ENCODE assay signal across 1 cellular context in genomic region chr22:19604711-19605268, GRCh38.
A peak's percentile ranks its signal among the peaks of the same experiment; 100 is the strongest.
TF ChIP-seq lines count a peak whose summit lies in the region.

No MANE protein-coding gene starts in this region.

TF ChIP-seq in K562, 482 proteins besides CTCF, POLR2A, EP300 and RAD21 (continued from another document and continues in another):
- TF ChIP-seq, protein P1, sequence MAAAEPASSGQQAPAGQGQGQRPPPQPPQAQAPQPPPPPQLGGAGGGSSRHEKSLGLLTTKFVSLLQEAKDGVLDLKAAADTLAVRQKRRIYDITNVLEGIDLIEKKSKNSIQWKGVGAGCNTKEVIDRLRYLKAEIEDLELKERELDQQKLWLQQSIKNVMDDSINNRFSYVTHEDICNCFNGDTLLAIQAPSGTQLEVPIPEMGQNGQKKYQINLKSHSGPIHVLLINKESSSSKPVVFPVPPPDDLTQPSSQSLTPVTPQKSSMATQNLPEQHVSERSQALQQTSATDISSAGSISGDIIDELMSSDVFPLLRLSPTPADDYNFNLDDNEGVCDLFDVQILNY (CRISPR knock-in tag; IDR thresholded peaks at IDR 0.05) = peak; percentile 50; the same call in 1 of the 2 replicates
- TF ChIP-seq MAFF (IDR thresholded peaks at IDR 0.05; ENCODE audit: low read length) = no peak
- TF ChIP-seq ETV1 (tag; conservative IDR thresholded peaks at IDR 0.05; ENCODE audit: low read depth) = peak; percentile 73
- TF ChIP-seq MYC (IDR thresholded peaks at IDR 0.05; ENCODE audit: low read depth, low read length) = peak; percentile 64
- 0 out of 2 replicates have a peak, but pooled peaks have one; percentile 31 for TF ChIP-seq MYC (CRISPR knock-in tag; IDR thresholded peaks at IDR 0.05; ENCODE audit: borderline replicate concordance, low read depth)
- TF ChIP-seq HDAC1 (IDR thresholded peaks at IDR 0.05) = 0 out of 4 replicates have a peak, but pooled peaks of 1 of the 2 experiments have one; percentile 32
- TF ChIP-seq ZFP36 (IDR thresholded peaks at IDR 0.05; ENCODE audit: low read depth, low read length, partially characterized antibody) = peak; percentile 36
- TF ChIP-seq NR2C2 (CRISPR knock-in tag; IDR thresholded peaks at IDR 0.05) = peak; percentile 5
- TF ChIP-seq NR2C2 (tag; IDR thresholded peaks at IDR 0.05) = peak; percentile 93
- TF ChIP-seq RCOR1 (IDR thresholded peaks at IDR 0.05; ENCODE audit: borderline replicate concordance in 1 of 2, low read depth in 2 of 2, low read length in 2 of 2) = peak in 1 of 2 experiments; percentile 84; a peak in 2 of 4 replicates
- TF ChIP-seq ZNF263 (CRISPR knock-in tag; IDR thresholded peaks at IDR 0.05; ENCODE audit: borderline replicate concordance) = peak; percentile 28; the same call in 1 of the 2 replicates
- peak; percentile 68 for TF ChIP-seq TCF3 (CRISPR knock-in tag; IDR thresholded peaks at IDR 0.05)
- TF ChIP-seq SAFB (IDR thresholded peaks at IDR 0.05; ENCODE audit: borderline replicate concordance, low read depth, low read length) = no peak
- 0 out of 2 replicates have a peak, but pooled peaks have one; percentile 44 for TF ChIP-seq CXXC5 (CRISPR knock-in tag; IDR thresholded peaks at IDR 0.05)
- TF ChIP-seq TEAD4 (IDR thresholded peaks at IDR 0.05; ENCODE audit: low read length) = peak; percentile 25; the same call in 1 of the 2 replicates
- 0 out of 2 replicates have a peak, but pooled peaks have one; percentile 15 for TF ChIP-seq TEAD4 (CRISPR knock-in tag; IDR thresholded peaks at IDR 0.05; ENCODE audit: borderline replicate concordance)
- peak; percentile 48; the same call in 1 of the 2 replicates for TF ChIP-seq SMARCA4 (IDR thresholded peaks at IDR 0.05)
- peak; percentile 91 for TF ChIP-seq CREM (IDR thresholded peaks at IDR 0.05; ENCODE audit: low read depth)
- no peak for TF ChIP-seq BRF1 (IDR thresholded peaks at IDR 0.05; ENCODE audit: borderline replicate concordance, extremely low read depth, insufficient read length)
- peak; percentile 94; the same call in 1 of the 2 replicates for TF ChIP-seq STAT6 (CRISPR knock-in tag; IDR thresholded peaks at IDR 0.05)
- no peak for TF ChIP-seq ARID2 (IDR thresholded peaks at IDR 0.05)
- no peak for TF ChIP-seq ZNF3 (CRISPR knock-in tag; IDR thresholded peaks at IDR 0.05)
- peak; percentile 49; the same call in 1 of the 2 replicates for TF ChIP-seq ETV5 (CRISPR knock-in tag; IDR thresholded peaks at IDR 0.05; ENCODE audit: low read depth)
- TF ChIP-seq, protein P2, sequence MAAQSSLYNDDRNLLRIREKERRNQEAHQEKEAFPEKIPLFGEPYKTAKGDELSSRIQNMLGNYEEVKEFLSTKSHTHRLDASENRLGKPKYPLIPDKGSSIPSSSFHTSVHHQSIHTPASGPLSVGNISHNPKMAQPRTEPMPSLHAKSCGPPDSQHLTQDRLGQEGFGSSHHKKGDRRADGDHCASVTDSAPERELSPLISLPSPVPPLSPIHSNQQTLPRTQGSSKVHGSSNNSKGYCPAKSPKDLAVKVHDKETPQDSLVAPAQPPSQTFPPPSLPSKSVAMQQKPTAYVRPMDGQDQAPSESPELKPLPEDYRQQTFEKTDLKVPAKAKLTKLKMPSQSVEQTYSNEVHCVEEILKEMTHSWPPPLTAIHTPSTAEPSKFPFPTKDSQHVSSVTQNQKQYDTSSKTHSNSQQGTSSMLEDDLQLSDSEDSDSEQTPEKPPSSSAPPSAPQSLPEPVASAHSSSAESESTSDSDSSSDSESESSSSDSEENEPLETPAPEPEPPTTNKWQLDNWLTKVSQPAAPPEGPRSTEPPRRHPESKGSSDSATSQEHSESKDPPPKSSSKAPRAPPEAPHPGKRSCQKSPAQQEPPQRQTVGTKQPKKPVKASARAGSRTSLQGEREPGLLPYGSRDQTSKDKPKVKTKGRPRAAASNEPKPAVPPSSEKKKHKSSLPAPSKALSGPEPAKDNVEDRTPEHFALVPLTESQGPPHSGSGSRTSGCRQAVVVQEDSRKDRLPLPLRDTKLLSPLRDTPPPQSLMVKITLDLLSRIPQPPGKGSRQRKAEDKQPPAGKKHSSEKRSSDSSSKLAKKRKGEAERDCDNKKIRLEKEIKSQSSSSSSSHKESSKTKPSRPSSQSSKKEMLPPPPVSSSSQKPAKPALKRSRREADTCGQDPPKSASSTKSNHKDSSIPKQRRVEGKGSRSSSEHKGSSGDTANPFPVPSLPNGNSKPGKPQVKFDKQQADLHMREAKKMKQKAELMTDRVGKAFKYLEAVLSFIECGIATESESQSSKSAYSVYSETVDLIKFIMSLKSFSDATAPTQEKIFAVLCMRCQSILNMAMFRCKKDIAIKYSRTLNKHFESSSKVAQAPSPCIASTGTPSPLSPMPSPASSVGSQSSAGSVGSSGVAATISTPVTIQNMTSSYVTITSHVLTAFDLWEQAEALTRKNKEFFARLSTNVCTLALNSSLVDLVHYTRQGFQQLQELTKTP (IDR thresholded peaks at IDR 0.05; ENCODE audit: low read depth in 1 of 2, partially characterized antibody in 2 of 2) = peak in 1 of 2 experiments; percentile 74
- 0 out of 2 replicates have a peak, but pooled peaks have one; percentile 9 for TF ChIP-seq ZNF583 (CRISPR knock-in tag; IDR thresholded peaks at IDR 0.05)
- TF ChIP-seq E2F8 (IDR thresholded peaks at IDR 0.05; ENCODE audit: low read depth, partially characterized antibody) = no peak
- TF ChIP-seq PHF21A (IDR thresholded peaks at IDR 0.05; ENCODE audit: borderline replicate concordance, low read depth) = 0 out of 2 replicates have a peak, but pooled peaks have one; percentile 4
- TF ChIP-seq, protein P3, sequence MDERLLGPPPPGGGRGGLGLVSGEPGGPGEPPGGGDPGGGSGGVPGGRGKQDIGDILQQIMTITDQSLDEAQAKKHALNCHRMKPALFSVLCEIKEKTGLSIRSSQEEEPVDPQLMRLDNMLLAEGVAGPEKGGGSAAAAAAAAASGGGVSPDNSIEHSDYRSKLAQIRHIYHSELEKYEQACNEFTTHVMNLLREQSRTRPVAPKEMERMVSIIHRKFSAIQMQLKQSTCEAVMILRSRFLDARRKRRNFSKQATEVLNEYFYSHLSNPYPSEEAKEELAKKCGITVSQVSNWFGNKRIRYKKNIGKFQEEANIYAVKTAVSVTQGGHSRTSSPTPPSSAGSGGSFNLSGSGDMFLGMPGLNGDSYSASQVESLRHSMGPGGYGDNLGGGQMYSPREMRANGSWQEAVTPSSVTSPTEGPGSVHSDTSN (CRISPR knock-in tag; IDR thresholded peaks at IDR 0.05; ENCODE audit: low read depth) = peak; percentile 82
- TF ChIP-seq, protein P3 (tag; conservative IDR thresholded peaks at IDR 0.05; ENCODE audit: low read depth) = peak; percentile 91
- no peak for TF ChIP-seq HNRNPLL (IDR thresholded peaks at IDR 0.05; ENCODE audit: low read depth, low read length, poor library complexity, severe bottlenecking)
- no peak for TF ChIP-seq ZNF121 (CRISPR knock-in tag; conservative IDR thresholded peaks at IDR 0.05)
- TF ChIP-seq, protein P4, sequence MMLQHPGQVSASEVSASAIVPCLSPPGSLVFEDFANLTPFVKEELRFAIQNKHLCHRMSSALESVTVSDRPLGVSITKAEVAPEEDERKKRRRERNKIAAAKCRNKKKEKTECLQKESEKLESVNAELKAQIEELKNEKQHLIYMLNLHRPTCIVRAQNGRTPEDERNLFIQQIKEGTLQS (IDR thresholded peaks at IDR 0.05) = peak; percentile 86
- TF ChIP-seq, protein P4 (CRISPR knock-in tag; conservative IDR thresholded peaks at IDR 0.05) = peak; percentile 43; the same call in 1 of the 2 replicates
- no peak for TF ChIP-seq ID3 (CRISPR knock-in tag; IDR thresholded peaks at IDR 0.05)
- TF ChIP-seq ID3 (tag; IDR thresholded peaks at IDR 0.05) = 0 out of 2 replicates have a peak, but pooled peaks have one; percentile 43
- no peak for TF ChIP-seq ZNF830 (CRISPR knock-in tag; IDR thresholded peaks at IDR 0.05)
- no peak for TF ChIP-seq BACH1 (tag; IDR thresholded peaks at IDR 0.05)
- TF ChIP-seq, protein P5, sequence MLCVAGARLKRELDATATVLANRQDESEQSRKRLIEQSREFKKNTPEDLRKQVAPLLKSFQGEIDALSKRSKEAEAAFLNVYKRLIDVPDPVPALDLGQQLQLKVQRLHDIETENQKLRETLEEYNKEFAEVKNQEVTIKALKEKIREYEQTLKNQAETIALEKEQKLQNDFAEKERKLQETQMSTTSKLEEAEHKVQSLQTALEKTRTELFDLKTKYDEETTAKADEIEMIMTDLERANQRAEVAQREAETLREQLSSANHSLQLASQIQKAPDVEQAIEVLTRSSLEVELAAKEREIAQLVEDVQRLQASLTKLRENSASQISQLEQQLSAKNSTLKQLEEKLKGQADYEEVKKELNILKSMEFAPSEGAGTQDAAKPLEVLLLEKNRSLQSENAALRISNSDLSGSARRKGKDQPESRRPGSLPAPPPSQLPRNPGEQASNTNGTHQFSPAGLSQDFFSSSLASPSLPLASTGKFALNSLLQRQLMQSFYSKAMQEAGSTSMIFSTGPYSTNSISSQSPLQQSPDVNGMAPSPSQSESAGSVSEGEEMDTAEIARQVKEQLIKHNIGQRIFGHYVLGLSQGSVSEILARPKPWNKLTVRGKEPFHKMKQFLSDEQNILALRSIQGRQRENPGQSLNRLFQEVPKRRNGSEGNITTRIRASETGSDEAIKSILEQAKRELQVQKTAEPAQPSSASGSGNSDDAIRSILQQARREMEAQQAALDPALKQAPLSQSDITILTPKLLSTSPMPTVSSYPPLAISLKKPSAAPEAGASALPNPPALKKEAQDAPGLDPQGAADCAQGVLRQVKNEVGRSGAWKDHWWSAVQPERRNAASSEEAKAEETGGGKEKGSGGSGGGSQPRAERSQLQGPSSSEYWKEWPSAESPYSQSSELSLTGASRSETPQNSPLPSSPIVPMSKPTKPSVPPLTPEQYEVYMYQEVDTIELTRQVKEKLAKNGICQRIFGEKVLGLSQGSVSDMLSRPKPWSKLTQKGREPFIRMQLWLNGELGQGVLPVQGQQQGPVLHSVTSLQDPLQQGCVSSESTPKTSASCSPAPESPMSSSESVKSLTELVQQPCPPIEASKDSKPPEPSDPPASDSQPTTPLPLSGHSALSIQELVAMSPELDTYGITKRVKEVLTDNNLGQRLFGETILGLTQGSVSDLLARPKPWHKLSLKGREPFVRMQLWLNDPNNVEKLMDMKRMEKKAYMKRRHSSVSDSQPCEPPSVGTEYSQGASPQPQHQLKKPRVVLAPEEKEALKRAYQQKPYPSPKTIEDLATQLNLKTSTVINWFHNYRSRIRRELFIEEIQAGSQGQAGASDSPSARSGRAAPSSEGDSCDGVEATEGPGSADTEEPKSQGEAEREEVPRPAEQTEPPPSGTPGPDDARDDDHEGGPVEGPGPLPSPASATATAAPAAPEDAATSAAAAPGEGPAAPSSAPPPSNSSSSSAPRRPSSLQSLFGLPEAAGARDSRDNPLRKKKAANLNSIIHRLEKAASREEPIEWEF (CRISPR knock-in tag; IDR thresholded peaks at IDR 0.05) = no peak
- peak; percentile 82 for TF ChIP-seq ESRRA (IDR thresholded peaks at IDR 0.05; ENCODE audit: borderline replicate concordance, low read depth)
- peak; percentile 81 for TF ChIP-seq JUN (IDR thresholded peaks at IDR 0.05; ENCODE audit: borderline replicate concordance, low read depth, low read length)
- TF ChIP-seq JUN (CRISPR knock-in tag; IDR thresholded peaks at IDR 0.05; ENCODE audit: borderline replicate concordance) = no peak
